Comparison of ENCODE assay signal across 8 cellular contexts in the genomic region with DNA sequence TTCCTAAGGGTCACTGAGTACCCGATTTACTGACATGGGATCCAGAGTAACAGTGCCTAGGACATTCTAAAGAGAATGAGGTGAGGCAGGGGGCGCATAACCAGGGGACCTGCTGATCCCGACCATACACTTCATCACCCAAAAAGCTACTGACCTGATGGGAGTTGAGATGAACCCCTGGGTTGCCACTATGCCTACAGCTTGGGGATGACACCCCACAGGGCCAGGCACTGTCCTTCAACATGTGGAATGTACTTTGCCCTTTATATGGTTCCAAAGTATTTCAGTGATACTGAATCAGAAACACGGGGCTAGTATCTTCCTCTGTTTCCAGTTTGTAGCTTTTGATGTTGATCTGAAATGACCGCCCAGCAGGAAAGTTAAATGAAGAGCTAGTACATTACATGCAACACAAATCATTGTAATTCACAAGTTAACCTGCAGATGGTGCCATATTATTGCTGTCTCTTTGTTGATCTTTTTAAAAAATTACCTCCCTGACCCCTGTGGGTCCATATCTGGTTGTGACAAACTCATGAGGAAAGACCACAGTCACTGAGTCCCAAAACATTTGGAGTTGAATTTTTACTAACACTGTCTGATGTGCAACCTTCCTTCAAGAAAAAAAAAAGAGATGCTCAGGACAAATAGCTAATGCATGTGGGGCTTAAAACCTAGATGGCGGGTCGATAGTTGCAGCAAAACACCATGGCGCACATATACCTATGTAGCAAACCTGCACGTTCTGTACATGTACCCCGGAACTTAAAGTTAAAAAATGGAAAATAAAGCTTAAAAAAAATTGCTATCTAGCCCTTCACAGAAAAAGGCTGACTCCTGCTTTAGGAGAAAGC. TPM values are rescaled to one million over a fixed set of nuclear protein-coding genes. Genes with fewer than 3 reads are reported as not detected.
DNase-seq lines count a peak whose midpoint lies in the region; ATAC-seq and TF ChIP-seq lines count a peak whose summit lies in the region.

No MANE protein-coding gene starts in this region.

- no peaks in the 10 kb centered on the region for H3K9me3 ChIP-seq in lower lobe of right lung
- no peaks in the 10 kb centered on the region for H3K9me3 ChIP-seq in effector memory CD4-positive, alpha-beta T cell (ENCODE audit: control insufficient read depth, low read length)

- DNase-seq in NCI-H1436 (lab: John Stamatoyannopoulos, UW) = peak; percentile 5
- no peak for DNase-seq in NCI-H1436 treated with DMSO at 0.1 percent for 48 hours (lab: John Stamatoyannopoulos, UW)
- DNase-seq in HCEC 1CT = peak; percentile 30
- DNase-seq in NCI-H460 (ENCODE audit: extremely low read depth, low read depth) = peak; percentile 42
- peak; percentile 54 to 57 for DNase-seq in T47D (ENCODE audit: low read depth in 1 of 2, low spot score in 1 of 2)
- DNase-seq in lower lobe of right lung = no peak
- no peak for DNase-seq in effector memory CD4-positive, alpha-beta T cell

- intact Hi-C loops in lower lobe of right lung (cut with DNase I) = no loop called here

- ATAC-seq in lower lobe of right lung (peak; percentile 46 to 50), HG02970 (IDR thresholded peaks at IDR 0.05; ENCODE audit: low FRiP score, unreplicated experiment) (no peak)

- H3K4me3 ChIP-seq in lower lobe of right lung = no peak overlapping the region
- no peak overlapping the region for H3K4me3 ChIP-seq in effector memory CD4-positive, alpha-beta T cell (ENCODE audit: insufficient read depth, low read depth, low read length, poor library complexity, severe bottlenecking)

- no peaks in the 10 kb centered on the region for H3K4me1 ChIP-seq in lower lobe of right lung
- no peaks in the 10 kb centered on the region for H3K4me1 ChIP-seq in effector memory CD4-positive, alpha-beta T cell (ENCODE audit: control insufficient read depth, insufficient read depth, low read length, poor library complexity, severe bottlenecking)

- H3K36me3 ChIP-seq in lower lobe of right lung = no peaks in the 10 kb centered on the region
- no peaks in the 10 kb centered on the region for H3K36me3 ChIP-seq in effector memory CD4-positive, alpha-beta T cell (ENCODE audit: control insufficient read depth, insufficient read depth, low read length)

- H3K27ac ChIP-seq in lower lobe of right lung = no peak overlapping the region
- H3K27ac ChIP-seq in effector memory CD4-positive, alpha-beta T cell (ENCODE audit: insufficient read depth, low read length, poor library complexity, severe bottlenecking) = no peak overlapping the region

- peaks cover 5% of the 10 kb centered on the region for H3K27me3 ChIP-seq in lower lobe of right lung (ENCODE audit: low read depth)
- no peaks in the 10 kb centered on the region for H3K27me3 ChIP-seq in effector memory CD4-positive, alpha-beta T cell (replicated peaks; ENCODE audit: control insufficient read depth, insufficient read depth, low read length, poor library complexity, severe bottlenecking)

- in situ Hi-C loops in T47D (cut with HindIII; ENCODE audit: low pct_unique_long_range_greater_than_20kb, low sequenced_read_pairs) = no loop called here

- TF ChIP-seq CTCF in lower lobe of right lung (IDR thresholded peaks at IDR 0.05) = peak; percentile 59

RNA-seq across cellular contexts. Expression of gene GCNT2, which starts 42.7 kb away (rescaled TPM):
- total RNA-seq in NCI-H460 (2014; rRNA removed; shearing (Covaris generic)) = 34.4 TPM in 2 replicates
- polyA plus RNA-seq in NCI-H460 (2014; cell fraction: nucleus; rRNA removed) = 17.4 and 18.9 TPM in 2 replicates
- 32.2 TPM for total RNA-seq in lower lobe of right lung

Comparison
In these comparisons a context has a peak if more than half of its experiments do, and no peak if none do; other contexts are left out.
1. DNase-seq: peak in NCI-H1436 (single experiment), HCEC 1CT (single experiment), NCI-H460 (single experiment) and T47D (2 of 2); none in NCI-H1436 treated with DMSO at 0.1 percent for 48 hours (single experiment), lower lobe of right lung (single experiment) and effector memory CD4-positive, alpha-beta T cell (0 of 3).